ENCODE assay signal across 19 cellular contexts in genomic region chr1:226624526-226624925, GRCh38.
DNase-seq lines count a peak whose midpoint lies in the region; ATAC-seq, FAIRE-seq and TF ChIP-seq lines count a peak whose summit lies in the region.
"Had no signal": no experiment of that assay in that cellular context is flagged by ENCODE, and none has a peak within 500 bp of the region (broad histone marks: within the 10 kb centered on the region; RNA-seq: fewer than 3 reads in every experiment).

No MANE protein-coding gene starts in this region.

- no peak overlapping the region for H3K27ac ChIP-seq in esophagus muscularis mucosa (replicated peaks in 1 of 4)
- H3K27ac ChIP-seq: prostate gland, stomach had no signal

- H3K27me3 ChIP-seq in esophagus muscularis mucosa, result no peaks in the 10 kb centered on the region
- H3K27me3 ChIP-seq: stomach had no signal

- H3K36me3 ChIP-seq in esophagus muscularis mucosa, result no peaks in the 10 kb centered on the region
- H3K36me3 ChIP-seq: prostate gland, stomach had no signal

- no peak for TF ChIP-seq EP300 in esophagus muscularis mucosa (IDR thresholded peaks at IDR 0.05)

- H3K4me1 Mint-ChIP-seq in stimulated activated naive CD8-positive, alpha-beta T cell treated with anti-CD3 and anti-CD28 coated beads, Interleukin-15, amount 100 ng/mL, for 72 hours, result peaks cover 41% of the 10 kb centered on the region
- H3K4me1 Mint-ChIP-seq in T-helper 2 cell treated with Interferon-gamma antibody and Interleukin-4, amounts not matched to agents 5 μg/mL and 100 μg/mL, for 36 hours (ENCODE audit: low read depth), result peaks cover 15% of the 10 kb centered on the region

- H3K36me3 Mint-ChIP-seq in T-helper 2 cell treated with Interferon-gamma antibody and Interleukin-4, amounts not matched to agents 5 μg/mL and 100 μg/mL, for 36 hours (ENCODE audit: low read depth), result peaks cover 5% of the 10 kb centered on the region

- peaks cover 0 to 8% (median 3%) of the 10 kb centered on the region in 4 donors for H3K9me3 ChIP-seq in esophagus muscularis mucosa
- H3K9me3 ChIP-seq: prostate gland, SK-N-SH had no signal

- H3K27ac Mint-ChIP-seq in stimulated activated naive CD8-positive, alpha-beta T cell treated with anti-CD3 and anti-CD28 coated beads, Interleukin-15, amount 100 ng/mL, for 72 hours, result peak overlapping the region in 1 of 2 donors; percentile 54
- H3K27ac Mint-ChIP-seq in T-helper 2 cell treated with Interferon-gamma antibody and Interleukin-4, amounts not matched to agents 5 μg/mL and 100 μg/mL, for 36 hours, result no peak overlapping the region

- H3K4me3 Mint-ChIP-seq in stimulated activated naive CD8-positive, alpha-beta T cell treated with anti-CD3 and anti-CD28 coated beads, Interleukin-15, amount 100 ng/mL, for 72 hours, result no peak overlapping the region
- no peak overlapping the region for H3K4me3 Mint-ChIP-seq in T-helper 2 cell treated with Interferon-gamma antibody and Interleukin-4, amounts not matched to agents 5 μg/mL and 100 μg/mL, for 36 hours

- TF ChIP-seq POLR2A in H54 (IDR thresholded peaks at IDR 0.05; ENCODE audit: low read depth, low read length) (no peak), esophagus muscularis mucosa (IDR thresholded peaks at IDR 0.05; ENCODE audit: low read depth) (no peak)

- no peak for ATAC-seq in stimulated activated naive CD8-positive, alpha-beta T cell treated with anti-CD3 and anti-CD28 coated beads, Interleukin-15, amount 100 ng/mL, for 72 hours
- ATAC-seq: esophagus mucosa had no signal

- FAIRE-seq in H54 (lab: Jason Lieb, UNC), result no peak
- FAIRE-seq: TTC549 had no signal

- H3K9me3 Mint-ChIP-seq in stimulated activated naive CD8-positive, alpha-beta T cell treated with anti-CD3 and anti-CD28 coated beads, Interleukin-15, amount 100 ng/mL, for 72 hours, result peaks cover 9 to 15% of the 10 kb centered on the region in 2 donors
- H3K9me3 Mint-ChIP-seq in T-helper 2 cell treated with Interferon-gamma antibody and Interleukin-4, amounts not matched to agents 5 μg/mL and 100 μg/mL, for 36 hours, result peaks cover 11% of the 10 kb centered on the region

- peaks cover 9% of the 10 kb centered on the region for H3K27me3 Mint-ChIP-seq in stimulated activated naive CD8-positive, alpha-beta T cell treated with anti-CD3 and anti-CD28 coated beads, Interleukin-15, amount 100 ng/mL, for 72 hours
- peaks cover 15% of the 10 kb centered on the region for H3K27me3 Mint-ChIP-seq in T-helper 2 cell treated with Interferon-gamma antibody and Interleukin-4, amounts not matched to agents 5 μg/mL and 100 μg/mL, for 36 hours (ENCODE audit: low read depth)

- no peak for TF ChIP-seq CTCF in AG09309 (IDR thresholded peaks at IDR 0.05; ENCODE audit: control insufficient read depth, insufficient read depth, low read depth, low read length, missing control alignments)
- no peak for TF ChIP-seq CTCF in esophagus muscularis mucosa (IDR thresholded peaks at IDR 0.05)
- TF ChIP-seq CTCF in GM10266 (IDR thresholded peaks at IDR 0.05; ENCODE audit: control insufficient read depth, insufficient read depth, low read depth, missing control alignments), result no peak

- intact Hi-C loops in esophagus muscularis mucosa (cut with DNase I), result no loop called here

- H3K4me3 ChIP-seq in AG09309 (ENCODE audit: control insufficient read depth, low read depth, low read length) (no peak overlapping the region), esophagus muscularis mucosa (no peak overlapping the region)
- H3K4me3 ChIP-seq: prostate gland, stomach had no signal

- peak; percentile 45 for DNase-seq in AG09309 (ENCODE audit: low read depth)
- DNase-seq in H54 (ENCODE audit: insufficient read length, low spot score), result peak; percentile 53
- DNase-seq in amniotic stem cell (lab: John Stamatoyannopoulos, UW), result peak; percentile 34
- DNase-seq in hepatic stellate cell (ENCODE audit: low spot score), result peak; percentile 44
- no peak for DNase-seq in stimulated activated naive CD8-positive, alpha-beta T cell treated with anti-CD3 and anti-CD28 coated beads, Interleukin-15, amount 100 ng/mL, for 72 hours
- no peak for DNase-seq in T-helper 2 cell treated with Interferon-gamma antibody and Interleukin-4, amounts not matched to agents 5 μg/mL and 100 μg/mL, for 36 hours (ENCODE audit: low spot score)
- no peak for DNase-seq in esophagus muscularis mucosa (ENCODE audit: extremely low spot score)
- DNase-seq in GM10266 (ENCODE audit: extremely low spot score), result no peak
- DNase-seq: activated CD4-positive, alpha-beta T cell treated with anti-CD3 and anti-CD28 coated beads, Interleukin-2, amount 50 U/mL, for 48 hours; anterior cingulate cortex; Calu3; cortex of kidney; NCI-H1694; NCI-H446 treated with DMSO at 0.1 percent for 48 hours; SK-N-SH; stomach had no signal

- WGBS in esophagus muscularis mucosa, result 80% methylated on average over 5 of the region's 5 CpGs

- H3K4me1 ChIP-seq in esophagus muscularis mucosa, result peaks cover 8 to 34% (median 26%) of the 10 kb centered on the region in 4 donors
- H3K4me1 ChIP-seq: prostate gland had no signal

Comparison
In these comparisons a context has a peak if more than half of its experiments do, and no peak if none do; other contexts are left out.
1. DNase-seq: peak in AG09309 (single experiment), H54 (single experiment), amniotic stem cell (single experiment) and hepatic stellate cell (single experiment); none in stimulated activated naive CD8-positive, alpha-beta T cell treated with anti-CD3 and anti-CD28 coated beads, Interleukin-15, amount 100 ng/mL, for 72 hours (0 of 2), T-helper 2 cell treated with Interferon-gamma antibody and Interleukin-4, amounts not matched to agents 5 μg/mL and 100 μg/mL, for 36 hours (single experiment), esophagus muscularis mucosa (single experiment) and GM10266 (single experiment).